Comparison of ENCODE assay signal across 26 cellular contexts in the genomic region with DNA sequence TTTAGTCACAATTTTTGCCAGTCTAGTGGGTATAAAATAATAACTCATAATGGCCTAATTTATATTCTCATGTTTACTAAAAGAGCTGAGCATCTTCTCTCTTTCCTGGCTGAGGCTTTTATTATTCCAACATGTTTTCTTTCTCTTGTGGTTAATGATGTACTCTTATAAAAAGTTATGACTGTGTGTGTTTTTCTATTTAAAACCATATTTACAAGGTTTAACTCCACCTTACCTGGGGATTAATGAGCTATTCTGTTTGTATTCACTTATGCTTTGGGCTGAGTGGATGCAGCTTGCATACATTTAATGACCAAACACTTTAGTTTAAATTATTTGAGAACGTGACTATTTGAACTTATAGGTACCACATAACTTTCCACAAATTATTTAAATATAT.
"Had no signal": no experiment of that assay in that cellular context is flagged by ENCODE, and none has a peak within 500 bp of the region (broad histone marks: within the 10 kb centered on the region; RNA-seq: fewer than 3 reads in every experiment).

No MANE protein-coding gene starts in this region.

- H3K4me1 ChIP-seq: pancreas, prostate gland, right lobe of liver, sigmoid colon, stomach, thyroid gland, tibial nerve, upper lobe of left lung, vagina had no signal

- DNase-seq: nephron progenitor cell; nucleus accumbens; pancreas; right cardiac atrium; right lobe of liver; sigmoid colon; small intestine; stimulated activated CD4-positive, alpha-beta T cell treated with anti-CD3 and anti-CD28 coated beads, Interleukin-15, amount 100 ng/mL, for 24 hours; stimulated activated CD4-positive, alpha-beta T cell treated with anti-CD3 and anti-CD28 coated beads, Interleukin-2, amount 100 ng/mL, for 24 hours; stimulated activated CD4-positive, alpha-beta T cell treated with anti-CD3 and anti-CD28 coated beads, Interleukin-2, amount 100 ng/mL, for 48 hours; stimulated activated CD4-positive, alpha-beta T cell treated with anti-CD3 and anti-CD28 coated beads, Interleukin-4, amount 100 ng/mL, for 24 hours; stimulated activated naive B cell treated with anti-CD40 and anti-IgM and Interleukin-4, amounts not matched to agents 10 μg/mL and 1 μg/mL and 100 μg/mL, for 72 hours; stimulated activated naive CD4-positive, alpha-beta T cell treated with Interleukin-2 at 50 U/mL for 16 hours; stomach; thyroid gland; trophoblast cell; upper lobe of left lung had no signal

- H3K27me3 ChIP-seq: neutrophil, pancreas, right lobe of liver, sigmoid colon, stomach, thyroid gland, tibial nerve, upper lobe of left lung, vagina had no signal

- ATAC-seq: natural killer cell treated with Interleukin-12 subunit alpha and Interleukin-12 subunit beta and Interleukin-15 and Interleukin-18, amount 100 ng/mL, for 72 hours; pancreas; right cardiac atrium; right lobe of liver; stimulated activated effector memory CD8-positive, alpha-beta T cell treated with anti-CD3 and anti-CD28 coated beads, Interleukin-12 subunit alpha, Interleukin-12 subunit beta, amount 100 ng/mL, for 72 hours; stimulated activated naive B cell treated with anti-CD40 and anti-IgM and Interleukin-4, amounts not matched to agents 10 μg/mL and 1 μg/mL and 100 μg/mL, for 72 hours had no signal

- H3K4me1 Mint-ChIP-seq: nephron progenitor cell; neural crest cell; stimulated activated effector memory CD8-positive, alpha-beta T cell treated with anti-CD3 and anti-CD28 coated beads, Interleukin-12 subunit alpha, Interleukin-12 subunit beta, amount 100 ng/mL, for 72 hours; stimulated activated naive B cell treated with anti-CD40 and anti-IgM and Interleukin-4, amounts not matched to agents 10 μg/mL and 1 μg/mL and 100 μg/mL, for 72 hours had no signal

- H3K36me3 ChIP-seq: neutrophil, pancreas, prostate gland, right lobe of liver, sigmoid colon, stomach, thoracic aorta, thyroid gland, tibial nerve, upper lobe of left lung, vagina had no signal

- H3K4me3 ChIP-seq: pancreas, prostate gland, right lobe of liver, sigmoid colon, stomach, thoracic aorta, thyroid gland, tibial nerve, upper lobe of left lung, vagina had no signal

- H3K4me3 Mint-ChIP-seq: natural killer cell treated with Interleukin-12 subunit alpha and Interleukin-12 subunit beta and Interleukin-15 and Interleukin-18, amount 100 ng/mL, for 72 hours; nephron progenitor cell; neural crest cell; stimulated activated effector memory CD8-positive, alpha-beta T cell treated with anti-CD3 and anti-CD28 coated beads, Interleukin-12 subunit alpha, Interleukin-12 subunit beta, amount 100 ng/mL, for 72 hours; stimulated activated naive B cell treated with anti-CD40 and anti-IgM and Interleukin-4, amounts not matched to agents 10 μg/mL and 1 μg/mL and 100 μg/mL, for 72 hours; stimulated activated naive CD8-positive, alpha-beta T cell treated with anti-CD3 and anti-CD28 coated beads, Interleukin-15, Interleukin-2, amounts not matched to agents 100 ng/mL and 50 ng/mL, for 24 hours had no signal

- H3K9me3 ChIP-seq: neutrophil, pancreas, prostate gland, right lobe of liver, sigmoid colon, stomach, thoracic aorta, thyroid gland, tibial nerve, upper lobe of left lung, vagina had no signal

- H3K27ac Mint-ChIP-seq: natural killer cell treated with Interleukin-12 subunit alpha and Interleukin-12 subunit beta and Interleukin-15 and Interleukin-18, amount 100 ng/mL, for 72 hours; nephron progenitor cell; stimulated activated effector memory CD8-positive, alpha-beta T cell treated with anti-CD3 and anti-CD28 coated beads, Interleukin-12 subunit alpha, Interleukin-12 subunit beta, amount 100 ng/mL, for 72 hours; stimulated activated naive B cell treated with anti-CD40 and anti-IgM and Interleukin-4, amounts not matched to agents 10 μg/mL and 1 μg/mL and 100 μg/mL, for 72 hours; stimulated activated naive CD8-positive, alpha-beta T cell treated with anti-CD3 and anti-CD28 coated beads, Interleukin-15, Interleukin-2, amounts not matched to agents 100 ng/mL and 50 ng/mL, for 24 hours had no signal

- H3K27me3 Mint-ChIP-seq: natural killer cell treated with Interleukin-12 subunit alpha and Interleukin-12 subunit beta and Interleukin-15 and Interleukin-18, amount 100 ng/mL, for 72 hours; stimulated activated naive B cell treated with anti-CD40 and anti-IgM and Interleukin-4, amounts not matched to agents 10 μg/mL and 1 μg/mL and 100 μg/mL, for 72 hours; stimulated activated naive CD8-positive, alpha-beta T cell treated with anti-CD3 and anti-CD28 coated beads, Interleukin-15, Interleukin-2, amounts not matched to agents 100 ng/mL and 50 ng/mL, for 24 hours had no signal

- H3K9me3 Mint-ChIP-seq: nephron progenitor cell; neural crest cell; stimulated activated naive B cell treated with anti-CD40 and anti-IgM and Interleukin-4, amounts not matched to agents 10 μg/mL and 1 μg/mL and 100 μg/mL, for 72 hours had no signal

- H3K27ac ChIP-seq: neutrophil, pancreas, prostate gland, right lobe of liver, sigmoid colon, stomach, thoracic aorta, thyroid gland, tibial nerve, upper lobe of left lung, vagina had no signal

- H3K36me3 Mint-ChIP-seq: stimulated activated effector memory CD8-positive, alpha-beta T cell treated with anti-CD3 and anti-CD28 coated beads, Interleukin-12 subunit alpha, Interleukin-12 subunit beta, amount 100 ng/mL, for 72 hours; stimulated activated naive B cell treated with anti-CD40 and anti-IgM and Interleukin-4, amounts not matched to agents 10 μg/mL and 1 μg/mL and 100 μg/mL, for 72 hours had no signal
